ENCODE assay signal across 10 cellular contexts in genomic region chrX:119273807-119274192, GRCh38. TPM values are rescaled to one million over a fixed set of nuclear protein-coding genes. Genes with fewer than 3 reads are reported as not detected.
DNase-seq lines count a peak whose midpoint lies in the region; ATAC-seq and TF ChIP-seq lines count a peak whose summit lies in the region.
"Had no signal": no experiment of that assay in that cellular context is flagged by ENCODE, and none has a peak within 500 bp of the region (broad histone marks: within the 10 kb centered on the region; RNA-seq: fewer than 3 reads in every experiment).

No MANE protein-coding gene starts in this region.

- H3K4me3 ChIP-seq in GM23248 = peak overlapping the region; percentile 42
- H3K4me3 ChIP-seq in duodenal mucosa (ENCODE audit: low read depth in 1 of 2, low read length in 2 of 2) = peak overlapping the region; percentile 7 to 29
- no peak overlapping the region for H3K4me3 ChIP-seq in OCI-LY7 (ENCODE audit: low read depth, low read length, poor library complexity, severe bottlenecking)

- in situ Hi-C loops in GM23248 (cut with MboI) (no loop called here), GM13976 (cut with MboI; ENCODE audit: low sequenced_read_pairs, unreplicated experiment) (no loop called here)

- POLR2A ChIA-PET in OCI-LY7 (lab: Charles Lee) = interaction anchor here (1.2 kb wide), 1 partner anchor 238 kb away, joined by 3 read pairs; no protein-coding TSS in a partner anchor

- CTCF ChIA-PET in OCI-LY7 (lab: Charles Lee; ENCODE audit: unreplicated experiment) = no interaction called here

- no peaks in the 10 kb centered on the region for H3K79me2 ChIP-seq in GM23248 (ENCODE audit: insufficient read depth)
- no peaks in the 10 kb centered on the region for H3K79me2 ChIP-seq in OCI-LY7 (ENCODE audit: insufficient read depth, low read depth, low read length)

- BruUV-seq in OCI-LY7 (replicated peaks; lab: Mats Ljungman, UMichigan) = no TSS peak

- no peaks in the 10 kb centered on the region for H3K36me3 Mint-ChIP-seq in IgD-negative memory B cell
- no peaks in the 10 kb centered on the region for H3K36me3 Mint-ChIP-seq in neural crest cell (ENCODE audit: low read depth)

- H3K27me3 Mint-ChIP-seq in IgD-negative memory B cell = peaks cover 8% of the 10 kb centered on the region
- no peaks in the 10 kb centered on the region for H3K27me3 Mint-ChIP-seq in neural crest cell (ENCODE audit: low read depth)

- no peaks in the 10 kb centered on the region for H4K20me1 ChIP-seq in GM23248 (ENCODE audit: insufficient read depth)
- no peaks in the 10 kb centered on the region for H4K20me1 ChIP-seq in OCI-LY7 (ENCODE audit: insufficient read depth, low read length)

- intact Hi-C loops in OCI-LY7 (cut with micrococcal nuclease; ENCODE audit: unreplicated experiment) = no loop called here

- H3K9me2 ChIP-seq in GM23248 (ENCODE audit: insufficient read depth) = no peaks in the 10 kb centered on the region
- no peaks in the 10 kb centered on the region for H3K9me2 ChIP-seq in OCI-LY7 (ENCODE audit: insufficient read depth, low read length)

- H3K4me1 Mint-ChIP-seq in IgD-negative memory B cell (peaks cover 0 to 5% (median 0%) of the 10 kb centered on the region in 3 donors), neural crest cell (no peaks in the 10 kb centered on the region)

- H3K27ac ChIP-seq in GM23248 (no peak overlapping the region), duodenal mucosa (ENCODE audit: low read depth, low read length) (no peak overlapping the region), OCI-LY7 (ENCODE audit: low read depth, low read length, poor library complexity, severe bottlenecking) (no peak overlapping the region)
- H3K27ac ChIP-seq: gastrocnemius medialis, RWPE1 had no signal

- WGBS in GM23248 (ENCODE audit: low coverage in 1 of 2, low lambda C conversion rate in 2 of 2, missing lambda C conversion rate in 2 of 2), 2 experiments = 10 to 11% methylated on average over 14 to 19 of the region's 20 CpGs

- no peaks in the 10 kb centered on the region for H3K9me3 ChIP-seq in GM23248 (ENCODE audit: low read depth)
- no peaks in the 10 kb centered on the region for H3K9me3 ChIP-seq in duodenal mucosa (ENCODE audit: control insufficient read depth in 1 of 2, low read length in 2 of 2)
- no peaks in the 10 kb centered on the region for H3K9me3 ChIP-seq in OCI-LY7 (ENCODE audit: low read length)
- H3K9me3 ChIP-seq: gastrocnemius medialis had no signal

- no peak overlapping the region for H3K4me2 ChIP-seq in GM23248 (ENCODE audit: unreplicated experiment)
- no peak overlapping the region for H3K4me2 ChIP-seq in OCI-LY7 (ENCODE audit: low read length)

- H3K9ac ChIP-seq in GM23248 (no peak overlapping the region), duodenal mucosa (ENCODE audit: low read depth in 1 of 2, low read length in 2 of 2) (no peak overlapping the region)

- TF ChIP-seq CTCF in neural crest cell (conservative IDR thresholded peaks at IDR 0.05) (no peak), OCI-LY7 (conservative IDR thresholded peaks at IDR 0.05; ENCODE audit: low read length) (no peak), GM13976 (IDR thresholded peaks at IDR 0.05; ENCODE audit: borderline replicate concordance, control extremely low read depth, extremely low read depth, insufficient read depth, missing control alignments) (no peak)

- no peaks in the 10 kb centered on the region for H3K4me1 ChIP-seq in GM23248 (ENCODE audit: insufficient read depth)
- peaks cover 0 to 4% of the 10 kb centered on the region in 2 donors for H3K4me1 ChIP-seq in duodenal mucosa (ENCODE audit: control insufficient read depth in 1 of 2, insufficient read depth in 2 of 2, low read length in 2 of 2)
- H3K4me1 ChIP-seq in OCI-LY7 (ENCODE audit: insufficient read depth, low read length, poor library complexity, severe bottlenecking) = no peaks in the 10 kb centered on the region
- H3K4me1 ChIP-seq: gastrocnemius medialis had no signal

- H3K36me3 ChIP-seq in GM23248 (ENCODE audit: low read depth) = no peaks in the 10 kb centered on the region
- no peaks in the 10 kb centered on the region for H3K36me3 ChIP-seq in duodenal mucosa (ENCODE audit: control insufficient read depth in 1 of 2, insufficient read depth in 2 of 2, low read length in 2 of 2)
- no peaks in the 10 kb centered on the region for H3K36me3 ChIP-seq in OCI-LY7 (ENCODE audit: insufficient read depth, low read length)
- H3K36me3 ChIP-seq: gastrocnemius medialis had no signal

- peak overlapping the region in 1 of 3 donors; percentile 39 for H3K27ac Mint-ChIP-seq in IgD-negative memory B cell
- peak overlapping the region; percentile 27 for H3K27ac Mint-ChIP-seq in neural crest cell (ENCODE audit: unreplicated experiment)

- peak overlapping the region; percentile 50 to 90 (median 76) for H3K4me3 Mint-ChIP-seq in IgD-negative memory B cell
- H3K4me3 Mint-ChIP-seq in neural crest cell = no peak overlapping the region

- H3F3A ChIP-seq in GM23248 (ENCODE audit: insufficient read depth) = no peaks in the 10 kb centered on the region

- H3K27me3 ChIP-seq in GM23248 (replicated peaks; ENCODE audit: insufficient read depth) = no peaks in the 10 kb centered on the region
- peaks cover 0 to 4% of the 10 kb centered on the region in 2 donors for H3K27me3 ChIP-seq in duodenal mucosa (ENCODE audit: control insufficient read depth in 1 of 2, insufficient read depth in 2 of 2, low read length in 2 of 2)

- ATAC-seq in GM19324 (IDR thresholded peaks at IDR 0.05; ENCODE audit: low FRiP score, unreplicated experiment) = no peak
- ATAC-seq: gastrocnemius medialis had no signal

- no peak for DNase-seq in GM23248
- no peak for DNase-seq in neural crest cell (ENCODE audit: low read depth, low spot score)
- no peak for DNase-seq in OCI-LY7 (ENCODE audit: low spot score)
- no peak for DNase-seq in GM13976 (ENCODE audit: low spot score)
- DNase-seq: cortex of kidney had no signal

- H3K9me3 Mint-ChIP-seq in IgD-negative memory B cell (no peaks in the 10 kb centered on the region), neural crest cell (no peaks in the 10 kb centered on the region)

- peak overlapping the region; percentile 75 for H2AFZ ChIP-seq in GM23248
- H2AFZ ChIP-seq in OCI-LY7 (ENCODE audit: low read length) = no peak overlapping the region

RNA-seq across cellular contexts. Expression of gene PGRMC1, which starts 37.7 kb away (rescaled TPM):
- total RNA-seq in GM23248 (2014; rRNA removed; shearing (Covaris generic)) = 238 and 245 TPM in 2 replicates
- polyA plus RNA-seq in GM23248 (2016; fragmentation: Nextera tagmentation; extraction: Ambion mirVana) (172 and 176 TPM in 2 replicates), IgD-negative memory B cell (13.5 TPM)
- total RNA-seq in neural crest cell (202 and 210 TPM in 2 replicates), OCI-LY7 (2022) (22.9 and 23.4 TPM in 2 replicates)
- total RNA-seq in OCI-LY7 (2014; rRNA removed; shearing (Covaris generic)) = 23.9 and 24.6 TPM in 2 replicates
